17 cellular contexts compared by ENCODE assay signal in genomic region chr3:57681691-57682090, GRCh38. TPM values are rescaled to one million over a fixed set of nuclear protein-coding genes. Genes with fewer than 3 reads are reported as not detected.
DNase-seq lines count a peak whose midpoint lies in the region; ATAC-seq, FAIRE-seq and TF ChIP-seq lines count a peak whose summit lies in the region.
"Had no signal": no experiment of that assay in that cellular context is flagged by ENCODE, and none has a peak within 500 bp of the region (broad histone marks: within the 10 kb centered on the region; RNA-seq: fewer than 3 reads in every experiment).

No MANE protein-coding gene starts in this region.

- peaks cover 45 to 77% (median 67%) of the 10 kb centered on the region in 4 donors for H3K4me1 Mint-ChIP-seq in CD4-positive, alpha-beta memory T cell
- peaks cover 76 to 81% of the 10 kb centered on the region in 2 donors for H3K4me1 Mint-ChIP-seq in natural killer cell
- H3K4me1 Mint-ChIP-seq: GM23338 had no signal

- ATAC-seq in DND-41 (ENCODE audit: insufficient read depth, low read depth), result 0 out of 3 replicates have a peak, but pooled peaks have one; percentile 31
- ATAC-seq in GM12878, result no peak; the same call in 2 of the 3 replicates
- ATAC-seq in natural killer cell, result peak; percentile 55 to 78 (median 63)
- no peak for ATAC-seq in left colon
- ATAC-seq: GM23338 had no signal

- H3K27ac ChIP-seq in CD4-positive, alpha-beta memory T cell (ENCODE audit: low read depth, low read length), result no peak overlapping the region
- H3K27ac ChIP-seq in DND-41 (ENCODE audit: low read length) (no peak overlapping the region), GM12878 (ENCODE audit: control insufficient read depth, insufficient read depth) (no peak overlapping the region)
- H3K27ac ChIP-seq: BLaER1 treated with 17β-estradiol and CSF1 and Interleukin-3, amounts not matched to agents 10 nM and 100 nM; HL-60 had no signal

- H2AFZ ChIP-seq in DND-41 (ENCODE audit: low read depth, low read length) (no peak overlapping the region), GM12878 (ENCODE audit: control insufficient read depth, low read depth, low read length) (no peak overlapping the region)
- H2AFZ ChIP-seq: GM23338 had no signal

- no TSS peak for BruUV-seq in GM12878 (replicated peaks; lab: Mats Ljungman, UMichigan)

- H3K36me3 Mint-ChIP-seq in CD4-positive, alpha-beta memory T cell, result peaks cover 37 to 44% of the 10 kb centered on the region in 2 donors
- H3K36me3 Mint-ChIP-seq in natural killer cell, result peaks cover 13% of the 10 kb centered on the region

- 96% methylated on average over 1 of the region's 1 CpG for WGBS in GM12878 (ENCODE audit: insufficient coverage, insufficient replicate concordance, low lambda C conversion rate, missing lambda C conversion rate)

- TF ChIP-seq CTCF in DND-41 (IDR thresholded peaks at IDR 0.05; ENCODE audit: borderline replicate concordance, extremely low read depth, low read length, poor library complexity, severe bottlenecking) (no peak), GM12878 (IDR thresholded peaks at IDR 0.05 in 2 of 3, conservative IDR thresholded peaks at IDR 0.05 in 1 of 3; ENCODE audit: control insufficient read depth in 2 of 3, extremely low read depth in 1 of 3, insufficient read depth in 1 of 3, low read depth in 3 of 3, low read length in 3 of 3) (no peak), natural killer cell (IDR thresholded peaks at IDR 0.05) (no peak)

- peak overlapping the region in 4 of 8 donors; percentile 13 to 62 (median 46) for H3K4me3 Mint-ChIP-seq in CD4-positive, alpha-beta memory T cell
- peak overlapping the region; percentile 85 for H3K4me3 Mint-ChIP-seq in natural killer cell
- H3K4me3 Mint-ChIP-seq: GM23338 had no signal

- intact Hi-C loops in CD4-positive, alpha-beta memory T cell (cut with micrococcal nuclease), result no loop called here
- intact Hi-C loops in GM12878 (cut with micrococcal nuclease; ENCODE audit: unreplicated experiment) (no loop called here), natural killer cell (cut with micrococcal nuclease) (no loop called here), left colon (cut with DNase I, micrococcal nuclease) (no loop called here)

- H3K27me3 Mint-ChIP-seq in CD4-positive, alpha-beta memory T cell, result no peaks in the 10 kb centered on the region
- no peaks in the 10 kb centered on the region for H3K27me3 Mint-ChIP-seq in natural killer cell (ENCODE audit: low read depth in 2 of 2)
- H3K27me3 Mint-ChIP-seq: CD4-positive, CD25-positive, alpha-beta regulatory T cell had no signal

- peaks cover 15% of the 10 kb centered on the region for H3K36me3 ChIP-seq in CD4-positive, alpha-beta memory T cell (ENCODE audit: insufficient read depth, low read length)
- peaks cover 57% of the 10 kb centered on the region for H3K36me3 ChIP-seq in DND-41 (ENCODE audit: insufficient read depth, low read length)
- no peaks in the 10 kb centered on the region; a peak in 2 of 4 replicates for H3K36me3 ChIP-seq in GM12878 (ENCODE audit: control insufficient read depth in 2 of 2, insufficient read depth in 2 of 2, low read length in 1 of 2)

- SMC1A ChIA-PET in GM12878 (lab: Charles Lee; ENCODE audit: uncharacterized antibody, unreplicated experiment), result interaction anchor here (0.6 to 1.8 kb wide), 5 partner anchors 9 to 184 kb away, joined by 3 to 9 read pairs (median 4); no protein-coding TSS in a partner anchor

- no peak overlapping the region for H3K27ac Mint-ChIP-seq in CD4-positive, alpha-beta memory T cell
- H3K27ac Mint-ChIP-seq in natural killer cell, result peak overlapping the region; percentile 74 to 80
- H3K27ac Mint-ChIP-seq: CD4-positive, CD25-positive, alpha-beta regulatory T cell; GM23338 had no signal

- H3K4me3 ChIP-seq in CD4-positive, alpha-beta memory T cell (ENCODE audit: low read length in 2 of 2), result no peak overlapping the region
- H3K4me3 ChIP-seq in DND-41 (ENCODE audit: low read depth in 1 of 2, low read length in 2 of 2) (no peak overlapping the region), GM12878 (no peak overlapping the region)
- H3K4me3 ChIP-seq: BLaER1 treated with 17β-estradiol and CSF1 and Interleukin-3, amounts not matched to agents 10 nM and 100 nM; GM23338 had no signal

- peaks cover 67% of the 10 kb centered on the region for H4K20me1 ChIP-seq in DND-41 (ENCODE audit: insufficient read depth, low read length)
- H4K20me1 ChIP-seq in GM12878 (ENCODE audit: control insufficient read depth, insufficient read depth), result no peaks in the 10 kb centered on the region

- H3K4me2 ChIP-seq in DND-41 (ENCODE audit: insufficient read depth, low read length), result no peak overlapping the region
- H3K4me2 ChIP-seq in GM12878 (ENCODE audit: control insufficient read depth, insufficient read depth), result no peak overlapping the region
- H3K4me2 ChIP-seq: BLaER1 treated with 17β-estradiol and CSF1 and Interleukin-3, amounts not matched to agents 10 nM and 100 nM; GM23338 had no signal

- H3K79me2 ChIP-seq in DND-41 (ENCODE audit: insufficient read depth, low read length) (peaks cover 97% of the 10 kb centered on the region), GM12878 (ENCODE audit: control insufficient read depth, insufficient read depth, low read length) (peaks cover 9% of the 10 kb centered on the region)

- CTCF ChIA-PET in CD4-positive, alpha-beta memory T cell (lab: Charles Lee; ENCODE audit: partially characterized antibody), result interaction anchor here (1.0 kb wide), 1 partner anchor 171 kb away, joined by 3 read pairs; no protein-coding TSS in a partner anchor
- CTCF ChIA-PET in GM12878 (lab: Yijun Ruan, JAX), result interaction anchor here (0.8 to 1.3 kb wide), 3 partner anchors 10 to 145 kb away, joined by 3 to 4 read pairs (median 3); no protein-coding TSS in a partner anchor

- no peak for TF ChIP-seq RAD21 in GM12878 (IDR thresholded peaks at IDR 0.05; ENCODE audit: insufficient read depth, low read depth, low read length)

- peaks cover 0 to 2% (median 0%) of the 10 kb centered on the region in 8 donors for H3K9me3 Mint-ChIP-seq in CD4-positive, alpha-beta memory T cell
- H3K9me3 Mint-ChIP-seq in natural killer cell, result no peaks in the 10 kb centered on the region
- H3K9me3 Mint-ChIP-seq: GM23338 had no signal

- H3K9ac ChIP-seq in DND-41 (ENCODE audit: low read depth, low read length) (no peak overlapping the region), GM12878 (ENCODE audit: control insufficient read depth, insufficient read depth, low read length) (no peak overlapping the region)
- H3K9ac ChIP-seq: BLaER1 treated with 17β-estradiol and CSF1 and Interleukin-3, amounts not matched to agents 10 nM and 100 nM had no signal

- peak in 3 of 5 donors; percentile 10 to 15 (median 13) for DNase-seq in CD4-positive, alpha-beta memory T cell
- DNase-seq in DND-41, result no peak
- no peak for DNase-seq in GM12878 (ENCODE audit: low read depth, low spot score)
- DNase-seq in natural killer cell, result no peak
- no peak for DNase-seq in NCI-H748 (lab: John Stamatoyannopoulos, UW; ENCODE audit: unreplicated experiment)
- DNase-seq in left colon, result no peak
- no peak for DNase-seq in SKM-1 treated with dmso at 0.1 percent for 144 hours (lab: John Stamatoyannopoulos, UW; ENCODE audit: unreplicated experiment)
- DNase-seq: CD4-positive, CD25-positive, alpha-beta regulatory T cell; COR-L47; DMS153; DMS79 treated with DMSO at 0.1 percent for 48 hours; GF-D8; H7 had no signal

- peaks cover 77% of the 10 kb centered on the region for H3K4me1 ChIP-seq in CD4-positive, alpha-beta memory T cell (ENCODE audit: insufficient read depth, low read length)
- H3K4me1 ChIP-seq in DND-41 (ENCODE audit: insufficient read depth, low read length), result peaks cover 15% of the 10 kb centered on the region
- H3K4me1 ChIP-seq in GM12878 (ENCODE audit: control insufficient read depth, insufficient read depth, low read length), result peaks cover 2% of the 10 kb centered on the region; the same call in 1 of the 2 replicates

- RAD21 ChIA-PET in GM12878 (lab: Charles Lee; ENCODE audit: unreplicated experiment), result interaction anchor here (0.6 to 1.5 kb wide), 3 partner anchors 10 to 326 kb away, joined by 3 to 7 read pairs (median 6); no protein-coding TSS in a partner anchor

- TF ChIP-seq POLR2A in GM12878 (IDR thresholded peaks at IDR 0.05; ENCODE audit: low read depth, low read length), result no peak

- no peaks in the 10 kb centered on the region for H3K9me3 ChIP-seq in CD4-positive, alpha-beta memory T cell (ENCODE audit: control insufficient read depth in 1 of 2, low read length in 2 of 2)
- no peaks in the 10 kb centered on the region for H3K9me3 ChIP-seq in DND-41 (ENCODE audit: insufficient read depth, low read length, severe bottlenecking)
- H3K9me3 ChIP-seq in GM12878 (replicated peaks; ENCODE audit: control insufficient read depth, insufficient read depth, low read length), result no peaks in the 10 kb centered on the region
- H3K9me3 ChIP-seq: BLaER1 treated with 17β-estradiol and CSF1 and Interleukin-3, amounts not matched to agents 10 nM and 100 nM had no signal

- no peak for TF ChIP-seq EP300 in GM12878 (IDR thresholded peaks at IDR 0.05; ENCODE audit: borderline replicate concordance in 1 of 2, control insufficient read depth in 1 of 2, low read depth in 2 of 2, low read length in 2 of 2)

- no peak for FAIRE-seq in GM12878 (lab: Jason Lieb, UNC)
- FAIRE-seq: D721Med had no signal

- H3K27me3 ChIP-seq in CD4-positive, alpha-beta memory T cell (ENCODE audit: insufficient read depth, low read length), result no peaks in the 10 kb centered on the region
- H3K27me3 ChIP-seq in DND-41 (ENCODE audit: insufficient read depth, low read length, poor library complexity) (no peaks in the 10 kb centered on the region), GM12878 (replicated peaks in 1 of 2; ENCODE audit: control insufficient read depth in 2 of 2, insufficient read depth in 2 of 2, low read length in 1 of 2) (no peaks in the 10 kb centered on the region)
- H3K27me3 ChIP-seq: BLaER1 treated with 17β-estradiol and CSF1 and Interleukin-3, amounts not matched to agents 10 nM and 100 nM had no signal

- in situ Hi-C loops in GM12878 (cut with MboI), result no loop called here

- POLR2A ChIA-PET in CD4-positive, alpha-beta memory T cell (lab: Charles Lee; ENCODE audit: partially characterized antibody), result interaction anchor here (0.6 to 1.6 kb wide), 3 partner anchors 9 to 74 kb away, joined by 3 to 8 read pairs (median 3); partner anchors contain the start of genes DENND6A and SLMAP
- POLR2A ChIA-PET in GM12878 (lab: Charles Lee), result interaction anchor here (0.7 to 0.8 kb wide), 5 partner anchors 9 to 206 kb away, joined by 3 to 7 read pairs (median 4); no protein-coding TSS in a partner anchor

RNA-seq across cellular contexts. Expression of gene DENND6A, which starts 11.2 kb away (rescaled TPM):
- 10 to 100 TPM; 40.1 to 43.7 TPM for total RNA-seq in CD4-positive, alpha-beta memory T cell
- 10 to 100 TPM in 1 of 2 donors, 1 to 10 TPM in 1; 10.0 to 40.5 TPM for polyA plus RNA-seq in CD4-positive, alpha-beta memory T cell
- 35.1 and 47.7 TPM in 2 replicates for total RNA-seq in GM12878 (2013; cell fraction: nucleolus; rRNA removed)
- total RNA-seq in GM12878 (2014; rRNA removed) (10.9 and 20.2 TPM in 2 replicates), GM12878 (2014; rRNA removed; fragmentation: Illumina TruSeq; extraction: Trizol) (13.6 and 17.5 TPM in 2 replicates), GM12878 (2021) (13.0 and 15.3 TPM in 2 replicates), natural killer cell (10 to 100 TPM; 54.5 to 69.8 (median 57.1) TPM), left colon (10 to 100 TPM; 15.4 to 16.0 TPM)
- 2.8 TPM for polyA plus RNA-seq in GM12878 (2011; ENCODE audit: low read depth)
- polyA plus RNA-seq in GM12878 (2011; rRNA removed) (14.0 and 18.6 TPM in 2 replicates), GM12878 (2014; fragmentation: Illumina TruSeq; extraction: Trizol) (8.5 and 8.8 TPM in 2 replicates), GM12878 (2014; fragmentation: Nextera tagmentation; extraction: Ambion mirVana) (1 to 10 TPM; 1.8 to 3.5 TPM), GM12878 (2014; rRNA removed) (6.7 and 7.8 TPM in 2 replicates), GM12878 (2016; fragmentation: Nextera tagmentation; extraction: Ambion mirVana) (10 to 100 TPM in 1 of 2 experiments, 1 to 10 TPM in 1; 9.7 to 11.1 TPM)
- 7.3 and 7.6 TPM in 2 replicates for polyA plus RNA-seq in GM12878 (2011; cell fraction: cytosol; rRNA removed)
- 7.7 and 9.6 TPM in 2 replicates for polyA plus RNA-seq in GM12878 (2011; cell fraction: nucleus; rRNA removed)
- polyA plus RNA-seq in GM12878 (2012), result 5.8 and 11.1 TPM in 2 replicates
- 14.7 and 18.6 TPM in 2 replicates for polyA minus RNA-seq in GM12878 (2011; rRNA and poly(A)+ RNA removed)
- 8.7 and 8.9 TPM in 2 replicates for polyA minus RNA-seq in GM12878 (2011; cell fraction: cytosol; rRNA and poly(A)+ RNA removed)
- 6.2 and 7.1 TPM in 2 replicates for polyA minus RNA-seq in GM12878 (2011; cell fraction: nucleus; rRNA and poly(A)+ RNA removed)

Comparison
In these comparisons a context has a peak if more than half of its experiments do, and no peak if none do; other contexts are left out.
1. DNase-seq: peak in CD4-positive, alpha-beta memory T cell (3 of 5); none in DND-41 (single experiment), GM12878 (single experiment), natural killer cell (single experiment), NCI-H748 (single experiment), left colon (0 of 2) and SKM-1 treated with dmso at 0.1 percent for 144 hours (single experiment).
2. H3K27ac Mint-ChIP-seq: peak in natural killer cell (2 of 2); none in CD4-positive, alpha-beta memory T cell (0 of 7).
3. ATAC-seq: peak in DND-41 (single experiment) and natural killer cell (3 of 3); none in GM12878 (single experiment) and left colon (single experiment).